ENCODE assay signal across 9 cellular contexts in genomic region chr4:56049428-56050212, GRCh38.
DNase-seq lines count a peak whose midpoint lies in the region; FAIRE-seq and TF ChIP-seq lines count a peak whose summit lies in the region.
"Had no signal": no experiment of that assay in that cellular context is flagged by ENCODE, and none has a peak within 500 bp of the region (broad histone marks: within the 10 kb centered on the region; RNA-seq: fewer than 3 reads in every experiment).

No MANE protein-coding gene starts in this region.

- H3K27ac ChIP-seq in Karpas-422 (ENCODE audit: low read length) (no peak overlapping the region), H1 (ENCODE audit: low read depth, low read length) (peak overlapping the region; percentile 84; the same call in 1 of the 2 replicates), mesenchymal stem cell (ENCODE audit: low read length, poor library complexity, severe bottlenecking) (peak overlapping the region; percentile 28), substantia nigra (ENCODE audit: low read depth, low read length, poor library complexity, severe bottlenecking) (peak overlapping the region; percentile 15)

- H3K79me1 ChIP-seq in H1 (ENCODE audit: low read depth, low read length) (no peaks in the 10 kb centered on the region), mesenchymal stem cell (replicated peaks; ENCODE audit: low read length, poor library complexity, severe bottlenecking) (peaks cover 11% of the 10 kb centered on the region)

- peaks cover 57% of the 10 kb centered on the region for H3K27me3 Mint-ChIP-seq in T-helper 2 cell treated with Interferon-gamma antibody and Interleukin-4, amounts not matched to agents 5 μg/mL and 100 μg/mL, for 36 hours (ENCODE audit: low read depth)

- CTCF ChIA-PET in H1 (lab: Charles Lee; ENCODE audit: partially characterized antibody), result interaction anchor here (1.0 to 1.3 kb wide), 2 partner anchors 10 to 12 kb away, joined by 3 read pairs; no protein-coding TSS in a partner anchor

- no peak for TF ChIP-seq EP300 in H1 (IDR thresholded peaks at IDR 0.05; ENCODE audit: borderline replicate concordance in 1 of 2, low read depth in 2 of 2, low read length in 2 of 2)

- H3K4me3 Mint-ChIP-seq in T-helper 2 cell treated with Interferon-gamma antibody and Interleukin-4, amounts not matched to agents 5 μg/mL and 100 μg/mL, for 36 hours, result peak overlapping the region; percentile 86

- no peaks in the 10 kb centered on the region for H3K9me2 ChIP-seq in Karpas-422 (replicated peaks; ENCODE audit: insufficient read depth, low read length)

- WGBS in H1 (ENCODE audit: extremely low coverage in 1 of 2, insufficient coverage in 1 of 2, insufficient read length in 1 of 2, insufficient replicate concordance in 2 of 2, low coverage in 1 of 2, low lambda C conversion rate in 2 of 2, missing lambda C conversion rate in 1 of 2), 2 experiments, result 1% methylated on average over 43 of the region's 54 CpGs; no CpG with 5 or more reads in 1 of the 2 experiments
- WGBS in mesenchymal stem cell, result under 1% methylated on average over 51 of the region's 54 CpGs

- peak overlapping the region; percentile 67 for H4K5ac ChIP-seq in H1 (ENCODE audit: insufficient read length, low read depth, low read length)

- H3K4me3 ChIP-seq in H7 (ENCODE audit: insufficient read depth, low read depth, low read length) (peak overlapping the region; percentile 90), Karpas-422 (ENCODE audit: low read length) (peak overlapping the region; percentile 95), H1 (ENCODE audit: extremely low read depth in 1 of 4, insufficient read depth in 2 of 4, low read depth in 3 of 4, low read length in 4 of 4) (peak overlapping the region; percentile 83 to 95 (median 88)), mesenchymal stem cell (ENCODE audit: insufficient read depth in 1 of 2, low read depth in 1 of 2, low read length in 2 of 2) (peak overlapping the region; percentile 77 to 80)

- no peak for FAIRE-seq in H1 (lab: Jason Lieb, UNC)
- FAIRE-seq: GM18507 had no signal

- H3K79me2 ChIP-seq in Karpas-422 (ENCODE audit: low read length) (no peaks in the 10 kb centered on the region), H1 (ENCODE audit: control insufficient read depth in 1 of 2, insufficient read depth in 2 of 2, low read length in 2 of 2) (peaks cover 0 to 42% of the 10 kb centered on the region in 2 experiments; a peak in 2 of 4 replicates)

- H3K4ac ChIP-seq in H1 (replicated peaks; ENCODE audit: insufficient read length, low read depth, low read length) (no peak overlapping the region), mesenchymal stem cell (ENCODE audit: low read depth in 1 of 2, low read length in 2 of 2) (peak overlapping the region; percentile 5 to 17)

- H2AK5ac ChIP-seq in H1 (ENCODE audit: low read depth, low read length), result no peak overlapping the region
- no peak overlapping the region for H2AK5ac ChIP-seq in mesenchymal stem cell (ENCODE audit: low read length, severe bottlenecking)

- H4K91ac ChIP-seq in H1 (replicated peaks; ENCODE audit: insufficient read length, low read length) (peak overlapping the region; percentile 94), mesenchymal stem cell (ENCODE audit: low read length) (no peak overlapping the region)

- DNase-seq in activated CD8-positive, alpha-beta memory T cell treated with anti-CD3 and anti-CD28 coated beads for 24 hours, result peak; percentile 61
- no peak for DNase-seq in activated CD8-positive, alpha-beta memory T cell treated with anti-CD3 and anti-CD28 coated beads, Interleukin-2, amount 50 U/mL, for 4 hours
- DNase-seq in H7 (peak; percentile 79), Karpas-422 (peak; percentile 57), H1 (ENCODE audit: low read depth in 1 of 2, low spot score in 2 of 2) (peak; percentile 21 to 80), mesenchymal stem cell (peak; percentile 46), substantia nigra (lab: John Stamatoyannopoulos, UW) (peak in 36 of 49 donors; percentile 5 to 70 (median 24))
- peak; percentile 16 for DNase-seq in T-helper 2 cell treated with Interferon-gamma antibody and Interleukin-4, amounts not matched to agents 5 μg/mL and 100 μg/mL, for 36 hours (ENCODE audit: low spot score)

- H3K18ac ChIP-seq in H1 (ENCODE audit: extremely low read depth, low read length) (peak overlapping the region; percentile 85), mesenchymal stem cell (ENCODE audit: low read depth in 1 of 2, low read length in 2 of 2) (peak overlapping the region; percentile 6 to 78)

- H3K9ac ChIP-seq in Karpas-422 (ENCODE audit: low read length) (peak overlapping the region; percentile 62), H1 (replicated peaks in 1 of 4; ENCODE audit: extremely low read depth in 1 of 4, low read depth in 3 of 4, low read length in 3 of 4) (peak overlapping the region; percentile 88 to 94 (median 90)), mesenchymal stem cell (ENCODE audit: low read length) (peak overlapping the region; percentile 59)

- POLR2A ChIA-PET in H1 (lab: Charles Lee; ENCODE audit: partially characterized antibody), result interaction anchor here (0.6 to 1.8 kb wide), 16 partner anchors 9 to 388 kb away, joined by 3 to 11 read pairs (median 3); partner anchors contain the start of genes AASDH and CEP135

- H2BK20ac ChIP-seq in H1 (ENCODE audit: low read length), result no peak overlapping the region

- H2BK12ac ChIP-seq in H1 (ENCODE audit: low read depth, low read length) (peak overlapping the region; percentile 82), mesenchymal stem cell (ENCODE audit: low read length in 2 of 2) (no peak overlapping the region)

- peak overlapping the region; percentile 26 for H3K27ac Mint-ChIP-seq in T-helper 2 cell treated with Interferon-gamma antibody and Interleukin-4, amounts not matched to agents 5 μg/mL and 100 μg/mL, for 36 hours

- H3K4me1 ChIP-seq in Karpas-422 (ENCODE audit: low read length), result peaks cover 21% of the 10 kb centered on the region
- H3K4me1 ChIP-seq in H1 (replicated peaks in 1 of 4; ENCODE audit: control insufficient read depth in 3 of 4, insufficient read depth in 4 of 4, low read length in 3 of 4), result peaks cover 0 to 5% (median 3%) of the 10 kb centered on the region in 4 experiments; a peak in 2 of 7 replicates
- peaks cover 5% of the 10 kb centered on the region for H3K4me1 ChIP-seq in mesenchymal stem cell (ENCODE audit: control insufficient read depth, insufficient read depth, low read depth, low read length)

- H3K14ac ChIP-seq in H1 (ENCODE audit: insufficient read length), result no peak overlapping the region
- peak overlapping the region in 1 of 2 experiments; percentile 91 for H3K14ac ChIP-seq in mesenchymal stem cell (ENCODE audit: low read length in 2 of 2)

- H2BK120ac ChIP-seq in H1 (replicated peaks; ENCODE audit: low read depth, low read length) (no peak overlapping the region), mesenchymal stem cell (ENCODE audit: low read depth, low read length) (no peak overlapping the region)

- peak overlapping the region; percentile 62; the same call in 1 of the 2 replicates for H2BK15ac ChIP-seq in H1 (ENCODE audit: low read length)
- H2BK15ac ChIP-seq in mesenchymal stem cell (ENCODE audit: low read depth, poor library complexity, severe bottlenecking), result peak overlapping the region; percentile 52

- H2AFZ ChIP-seq in Karpas-422 (ENCODE audit: low read length), result peak overlapping the region; percentile 99
- peak overlapping the region; percentile 16; the same call in 1 of the 2 replicates for H2AFZ ChIP-seq in H1 (ENCODE audit: low read length)
- H2AFZ ChIP-seq in mesenchymal stem cell (ENCODE audit: low read depth, low read length), result peak overlapping the region; percentile 92

- no peak for TF ChIP-seq RAD21 in H1 (IDR thresholded peaks at IDR 0.05 in 1 of 2, conservative IDR thresholded peaks at IDR 0.05 in 1 of 2; ENCODE audit: low read depth in 2 of 2, low read length in 2 of 2)

- H4K20me1 ChIP-seq in Karpas-422 (ENCODE audit: insufficient read depth, low read depth, low read length) (no peaks in the 10 kb centered on the region), H1 (replicated peaks in 1 of 2; ENCODE audit: control insufficient read depth in 1 of 2, insufficient read depth in 2 of 2, low read length in 2 of 2) (no peaks in the 10 kb centered on the region)

- H3K23me2 ChIP-seq in H1 (ENCODE audit: low read depth, low read length), result peaks cover 9% of the 10 kb centered on the region

- H3K36me3 ChIP-seq in H7 (replicated peaks; ENCODE audit: control insufficient read depth, insufficient read depth, low read length) (no peaks in the 10 kb centered on the region), Karpas-422 (ENCODE audit: insufficient read depth, low read length) (no peaks in the 10 kb centered on the region), H1 (ENCODE audit: control insufficient read depth in 2 of 4, insufficient read depth in 4 of 4, low read length in 3 of 4) (no peaks in the 10 kb centered on the region), mesenchymal stem cell (ENCODE audit: control insufficient read depth in 1 of 2, insufficient read depth in 2 of 2, low read depth in 1 of 2, low read length in 2 of 2) (no peaks in the 10 kb centered on the region)

- H3K9me3 Mint-ChIP-seq in T-helper 2 cell treated with Interferon-gamma antibody and Interleukin-4, amounts not matched to agents 5 μg/mL and 100 μg/mL, for 36 hours, result no peaks in the 10 kb centered on the region

- H3K23ac ChIP-seq in H1 (ENCODE audit: insufficient read length) (no peak overlapping the region), mesenchymal stem cell (ENCODE audit: low read length in 2 of 2) (peak overlapping the region in 1 of 2 experiments; percentile 83)

- H3K36me3 Mint-ChIP-seq in T-helper 2 cell treated with Interferon-gamma antibody and Interleukin-4, amounts not matched to agents 5 μg/mL and 100 μg/mL, for 36 hours (ENCODE audit: low read depth), result no peaks in the 10 kb centered on the region

- H2BK5ac ChIP-seq in H1 (ENCODE audit: low read depth, low read length), result peak overlapping the region; percentile 62; the same call in 1 of the 2 replicates
- no peak overlapping the region for H2BK5ac ChIP-seq in mesenchymal stem cell (ENCODE audit: low read depth, low read length, poor library complexity, severe bottlenecking)

- no peaks in the 10 kb centered on the region for H3K27me3 ChIP-seq in H7 (ENCODE audit: control insufficient read depth, insufficient read depth, low read length)
- no peaks in the 10 kb centered on the region for H3K27me3 ChIP-seq in Karpas-422 (ENCODE audit: low read length)
- no peaks in the 10 kb centered on the region for H3K27me3 ChIP-seq in H1 (replicated peaks in 1 of 4; ENCODE audit: control insufficient read depth in 3 of 4, extremely low read depth in 1 of 4, insufficient read depth in 3 of 4, low read length in 3 of 4)
- peaks cover 0 to 28% of the 10 kb centered on the region in 2 experiments for H3K27me3 ChIP-seq in mesenchymal stem cell (ENCODE audit: control insufficient read depth in 1 of 2, insufficient read depth in 1 of 2, low read length in 2 of 2)

- H3K9me3 ChIP-seq in Karpas-422 (ENCODE audit: low read length) (no peaks in the 10 kb centered on the region), H1 (ENCODE audit: insufficient read depth in 2 of 2, low read depth in 1 of 2, low read length in 1 of 2) (no peaks in the 10 kb centered on the region), mesenchymal stem cell (ENCODE audit: control insufficient read depth, low read length) (no peaks in the 10 kb centered on the region)

- H3K4me1 Mint-ChIP-seq in T-helper 2 cell treated with Interferon-gamma antibody and Interleukin-4, amounts not matched to agents 5 μg/mL and 100 μg/mL, for 36 hours (ENCODE audit: low read depth), result peaks cover 7% of the 10 kb centered on the region

- peak overlapping the region; percentile 86 for H3K4me2 ChIP-seq in Karpas-422 (ENCODE audit: low read depth, low read length, poor library complexity, severe bottlenecking)
- peak overlapping the region; percentile 63 to 74 for H3K4me2 ChIP-seq in H1 (ENCODE audit: insufficient read depth in 1 of 2, low read depth in 2 of 2, low read length in 2 of 2)
- peak overlapping the region; percentile 99 for H3K4me2 ChIP-seq in mesenchymal stem cell (ENCODE audit: low read length, poor library complexity, severe bottlenecking)

- no peak for TF ChIP-seq CTCF in H1 (IDR thresholded peaks at IDR 0.05; ENCODE audit: control extremely low read depth in 1 of 3, insufficient read depth in 1 of 3, low read depth in 1 of 3, low read length in 3 of 3)

- TF ChIP-seq POLR2A in H1 (IDR thresholded peaks at IDR 0.05; ENCODE audit: control extremely low read depth in 1 of 2, low read depth in 2 of 2, low read length in 2 of 2), result peak; percentile 67 to 83

- H3K56ac ChIP-seq in H1 (replicated peaks; ENCODE audit: insufficient read length, low read depth, low read length), result peak overlapping the region; percentile 83

- H4K8ac ChIP-seq in H1 (ENCODE audit: extremely low read depth, insufficient read depth, low read length), result peak overlapping the region; percentile 95
- peak overlapping the region; percentile 16 for H4K8ac ChIP-seq in mesenchymal stem cell (ENCODE audit: low read length)

Comparison
In these comparisons a context has a peak if more than half of its experiments do, and no peak if none do; other contexts are left out.
1. H2AFZ ChIP-seq: peak in every context shown above with its lines; median percentile 99 in Karpas-422; 92 in mesenchymal stem cell; 16 in H1.